ENCODE assay signal across 9 cellular contexts in the genomic region with DNA sequence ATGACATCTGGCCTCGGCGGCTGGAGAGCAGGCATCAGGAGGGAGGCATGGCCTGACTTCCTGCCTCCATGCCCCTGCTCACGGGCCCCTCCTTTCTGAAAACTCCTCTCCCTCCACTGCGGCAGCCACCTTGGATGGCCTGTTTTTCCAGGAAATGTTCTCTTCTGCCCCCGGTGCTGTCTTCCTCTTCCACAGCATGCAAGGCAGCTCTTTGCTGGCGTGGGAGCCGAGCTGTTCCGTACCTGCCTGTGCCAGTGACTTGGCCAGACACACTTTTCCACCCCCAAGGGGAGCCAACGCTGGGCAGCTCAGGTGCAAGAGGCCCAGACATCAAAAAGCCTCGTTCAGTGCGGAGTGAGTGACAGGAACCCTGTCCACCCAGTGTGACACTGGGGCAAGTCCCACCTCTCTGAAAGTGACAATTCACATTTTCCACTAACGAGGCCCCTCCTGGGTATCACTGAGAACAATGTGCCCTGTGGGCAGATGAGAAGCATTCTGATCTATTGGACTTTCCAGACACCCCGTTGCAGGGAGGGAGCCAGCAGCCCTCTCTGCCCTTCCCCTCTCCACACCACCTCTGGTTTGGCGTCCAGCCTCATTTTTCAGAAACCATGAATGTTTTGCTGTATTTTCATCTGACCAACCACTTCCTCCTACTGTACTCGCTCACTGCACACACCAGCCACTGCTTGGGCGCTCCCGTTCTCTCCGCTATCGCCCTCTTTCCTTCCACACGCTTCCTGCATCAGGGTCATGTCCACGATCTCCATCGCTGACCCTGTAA. TPM values are rescaled to one million over a fixed set of nuclear protein-coding genes. Genes with fewer than 3 reads are reported as not detected.
DNase-seq lines count a peak whose midpoint lies in the region; ATAC-seq and TF ChIP-seq lines count a peak whose summit lies in the region.
"Had no signal": no experiment of that assay in that cellular context is flagged by ENCODE, and none has a peak within 500 bp of the region (broad histone marks: within the 10 kb centered on the region; RNA-seq: fewer than 3 reads in every experiment).

No MANE protein-coding gene starts in this region.

- no peak overlapping the region for H3K4me3 ChIP-seq in SK-N-SH (ENCODE audit: low read depth in 2 of 2, low read length in 1 of 2)
- no peak overlapping the region for H3K4me3 ChIP-seq in tibial nerve
- H3K4me3 ChIP-seq: cardiac muscle cell had no signal

- no peak overlapping the region for H3K4me2 ChIP-seq in SK-N-SH

- H3K27ac Mint-ChIP-seq in chondrocyte (ENCODE audit: unreplicated experiment), result peak overlapping the region; percentile 75
- H3K27ac Mint-ChIP-seq in osteocyte (ENCODE audit: unreplicated experiment), result peak overlapping the region; percentile 85

- no peak for ATAC-seq in SK-N-SH treated with all-trans-retinoic acid at 6 μM for 48 hours
- ATAC-seq in HG03378 (IDR thresholded peaks at IDR 0.05; ENCODE audit: unreplicated experiment), result peak; percentile 82

- H2AFZ ChIP-seq in SK-N-SH (ENCODE audit: low read depth), result no peak overlapping the region

- CTCF ChIA-PET in SK-N-SH (lab: Yijun Ruan, JAX), result interaction anchor here (1.1 to 6.3 kb wide), 6 partner anchors 8 to 214 kb away, joined by 3 to 104 read pairs (median 15); no protein-coding TSS in a partner anchor

- no peak overlapping the region for H3K9ac ChIP-seq in SK-N-SH

- peaks cover 57% of the 10 kb centered on the region for H3K4me1 Mint-ChIP-seq in chondrocyte (ENCODE audit: low read depth)
- H3K4me1 Mint-ChIP-seq in osteocyte (ENCODE audit: unreplicated experiment), result peaks cover 50% of the 10 kb centered on the region

- H3K36me3 Mint-ChIP-seq in chondrocyte (ENCODE audit: low read depth) (no peaks in the 10 kb centered on the region), osteocyte (ENCODE audit: unreplicated experiment) (no peaks in the 10 kb centered on the region)

- H3K4me3 Mint-ChIP-seq in chondrocyte (ENCODE audit: unreplicated experiment), result no peak overlapping the region
- no peak overlapping the region for H3K4me3 Mint-ChIP-seq in osteocyte (ENCODE audit: unreplicated experiment)

- TF ChIP-seq CTCF in SK-N-SH (IDR thresholded peaks at IDR 0.05) (no peak), chondrocyte (IDR thresholded peaks at IDR 0.05) (no peak), osteocyte (IDR thresholded peaks at IDR 0.05) (no peak), tibial nerve (IDR thresholded peaks at IDR 0.05) (no peak)

- peak; percentile 68 for DNase-seq in SK-N-SH
- peak; percentile 66 for DNase-seq in activated CD4-positive, alpha-beta T cell treated with anti-CD3 and anti-CD28 coated beads for 24 hours (ENCODE audit: low read depth in 2 of 2)
- no peak for DNase-seq in chondrocyte (ENCODE audit: low spot score)
- no peak for DNase-seq in osteocyte (ENCODE audit: extremely low spot score, unreplicated experiment)
- no peak for DNase-seq in tibial nerve (ENCODE audit: low spot score in 2 of 2)
- DNase-seq in HT-29 (ENCODE audit: low spot score), result no peak

- H3K79me2 ChIP-seq in SK-N-SH (ENCODE audit: insufficient read depth), result no peaks in the 10 kb centered on the region

- peaks cover 3% of the 10 kb centered on the region for H3F3A ChIP-seq in SK-N-SH (replicated peaks; ENCODE audit: insufficient read depth)

- peak overlapping the region in 1 of 2 experiments; percentile 71; a peak in 2 of 4 replicates for H3K27ac ChIP-seq in SK-N-SH (ENCODE audit: low read depth in 2 of 2, low read length in 1 of 2)
- peak overlapping the region in 3 of 4 donors; percentile 67 to 73 (median 70) for H3K27ac ChIP-seq in tibial nerve
- H3K27ac ChIP-seq: cardiac muscle cell had no signal

- H3K27me3 ChIP-seq in SK-N-SH (ENCODE audit: insufficient read depth) (no peaks in the 10 kb centered on the region), tibial nerve (no peaks in the 10 kb centered on the region)
- H3K27me3 ChIP-seq: cardiac muscle cell had no signal

- no peaks in the 10 kb centered on the region for H3K9me2 ChIP-seq in SK-N-SH

- H3K36me3 ChIP-seq in SK-N-SH (replicated peaks in 1 of 2; ENCODE audit: control insufficient read depth in 1 of 2, insufficient read depth in 2 of 2, low read length in 1 of 2) (peaks cover 0 to 8% of the 10 kb centered on the region in 2 experiments), tibial nerve (peaks cover 0 to 17% (median 0%) of the 10 kb centered on the region in 3 donors)
- H3K36me3 ChIP-seq: cardiac muscle cell had no signal

- no peak for TF ChIP-seq POLR2A in tibial nerve (IDR thresholded peaks at IDR 0.05)

- 87% methylated on average over 18 of the region's 22 CpGs for WGBS in SK-N-SH (ENCODE audit: low lambda C conversion rate)
- WGBS in tibial nerve, 2 donors, result 37 to 51% methylated on average over 21 to 22 of the region's 22 CpGs

- H3K4me1 ChIP-seq in SK-N-SH (ENCODE audit: control insufficient read depth in 1 of 2, insufficient read depth in 2 of 2, low read depth in 1 of 2, low read length in 1 of 2), result peaks cover 31 to 37% of the 10 kb centered on the region in 2 experiments; a peak in 3 of 4 replicates
- peaks cover 0 to 74% (median 42%) of the 10 kb centered on the region in 4 donors for H3K4me1 ChIP-seq in tibial nerve

- no peaks in the 10 kb centered on the region for H3K9me3 ChIP-seq in SK-N-SH
- H3K9me3 ChIP-seq in tibial nerve, result no peaks in the 10 kb centered on the region

- POLR2A ChIA-PET in SK-N-SH (lab: Yijun Ruan, JAX), result interaction anchor here (0.9 kb wide), 1 partner anchor 25 kb away, joined by 4 read pairs; no protein-coding TSS in a partner anchor

- TF ChIP-seq RAD21 in SK-N-SH (IDR thresholded peaks at IDR 0.05; ENCODE audit: low read length), result no peak

- H3K27me3 Mint-ChIP-seq in chondrocyte (ENCODE audit: low read depth), result no peaks in the 10 kb centered on the region
- H3K27me3 Mint-ChIP-seq in osteocyte (ENCODE audit: unreplicated experiment), result no peaks in the 10 kb centered on the region

- H4K20me1 ChIP-seq in SK-N-SH (ENCODE audit: insufficient read depth), result no peaks in the 10 kb centered on the region

- no peaks in the 10 kb centered on the region for H3K9me3 Mint-ChIP-seq in chondrocyte (ENCODE audit: low read depth)
- no peaks in the 10 kb centered on the region for H3K9me3 Mint-ChIP-seq in osteocyte (ENCODE audit: unreplicated experiment)

- TF ChIP-seq EP300 in SK-N-SH (IDR thresholded peaks at IDR 0.05; ENCODE audit: borderline replicate concordance in 1 of 2, low read depth in 1 of 2, low read length in 1 of 2) (no peak), tibial nerve (IDR thresholded peaks at IDR 0.05) (no peak)

TF ChIP-seq in SK-N-SH, 30 proteins besides CTCF, POLR2A, EP300 and RAD21 (continues in another document):
- TF ChIP-seq EZH2phosphoT487 (IDR thresholded peaks at IDR 0.05; ENCODE audit: borderline replicate concordance, low read depth) (no peak), TEAD4 (IDR thresholded peaks at IDR 0.05; ENCODE audit: borderline replicate concordance, insufficient read depth) (no peak), NFIC (IDR thresholded peaks at IDR 0.05; ENCODE audit: borderline replicate concordance) (no peak), TAF1 (IDR thresholded peaks at IDR 0.05; ENCODE audit: borderline replicate concordance, low read depth, low read length) (no peak), POLR2AphosphoS5 (IDR thresholded peaks at IDR 0.05; ENCODE audit: low read depth, low read length) (no peak)
- TF ChIP-seq, protein P1, sequence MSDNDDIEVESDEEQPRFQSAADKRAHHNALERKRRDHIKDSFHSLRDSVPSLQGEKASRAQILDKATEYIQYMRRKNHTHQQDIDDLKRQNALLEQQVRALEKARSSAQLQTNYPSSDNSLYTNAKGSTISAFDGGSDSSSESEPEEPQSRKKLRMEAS (IDR thresholded peaks at IDR 0.05; ENCODE audit: low read depth), result no peak
- TF ChIP-seq, protein P2, sequence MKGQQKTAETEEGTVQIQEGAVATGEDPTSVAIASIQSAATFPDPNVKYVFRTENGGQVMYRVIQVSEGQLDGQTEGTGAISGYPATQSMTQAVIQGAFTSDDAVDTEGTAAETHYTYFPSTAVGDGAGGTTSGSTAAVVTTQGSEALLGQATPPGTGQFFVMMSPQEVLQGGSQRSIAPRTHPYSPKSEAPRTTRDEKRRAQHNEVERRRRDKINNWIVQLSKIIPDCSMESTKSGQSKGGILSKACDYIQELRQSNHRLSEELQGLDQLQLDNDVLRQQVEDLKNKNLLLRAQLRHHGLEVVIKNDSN (IDR thresholded peaks at IDR 0.05; ENCODE audit: borderline replicate concordance, low read depth), result no peak

TF ChIP-seq in SK-N-SH treated with all-trans-retinoic acid at 6 μM for 48 hours, 23 proteins besides CTCF, POLR2A, EP300 and RAD21 (continues in another document):
- no peak for TF ChIP-seq BACH2 (CRISPR knock-in tag; IDR thresholded peaks at IDR 0.05; ENCODE audit: borderline replicate concordance)
- no peak for TF ChIP-seq RARB (CRISPR knock-in tag; IDR thresholded peaks at IDR 0.05)
- TF ChIP-seq PPARA (CRISPR knock-in tag; IDR thresholded peaks at IDR 0.05; ENCODE audit: borderline replicate concordance), result no peak
- TF ChIP-seq ISL1 (CRISPR knock-in tag; IDR thresholded peaks at IDR 0.05), result no peak
- TF ChIP-seq ARNTL (CRISPR knock-in tag; IDR thresholded peaks at IDR 0.05; ENCODE audit: borderline replicate concordance, low read depth), result no peak
- no peak for TF ChIP-seq ZFP3 (CRISPR knock-in tag; IDR thresholded peaks at IDR 0.05)
- TF ChIP-seq TCF4 (CRISPR knock-in tag; IDR thresholded peaks at IDR 0.05; ENCODE audit: borderline replicate concordance), result no peak

RNA-seq across cellular contexts. Expression of a gene that starts 31.1 kb away (rescaled TPM):
- 37.9 and 39.8 TPM in 2 replicates for polyA plus RNA-seq in SK-N-SH (2012; rRNA removed)
- polyA plus RNA-seq in SK-N-SH (2012; cell fraction: cytosol; rRNA removed), result 45.3 and 46.1 TPM in 2 replicates
- polyA plus RNA-seq in SK-N-SH (2012; cell fraction: nucleus; rRNA removed), result 20.5 and 24.4 TPM in 2 replicates
- total RNA-seq in chondrocyte (19.6 to 23.2 TPM (median 21.2 TPM) in 3 replicates), osteocyte (26.4 and 28.3 TPM in 2 replicates), tibial nerve (10 to 100 TPM; 27.7 to 41.4 (median 31.5) TPM)
- 49.9 and 52.3 TPM in 2 replicates for total RNA-seq in HT-29 (2014; rRNA removed; shearing (Covaris generic))

RNA-seq across cellular contexts. Expression of a gene that starts 34.1 kb away (rescaled TPM):
- polyA plus RNA-seq in SK-N-SH (2012; rRNA removed), result 3.3 and 3.9 TPM in 2 replicates
- 1.5 and 2.2 TPM in 2 replicates for polyA plus RNA-seq in SK-N-SH (2012; cell fraction: cytosol; rRNA removed)
- 10.9 and 11.8 TPM in 2 replicates for polyA plus RNA-seq in SK-N-SH (2012; cell fraction: nucleus; rRNA removed)
- total RNA-seq in chondrocyte (4.4 to 9.3 TPM (median 5.6 TPM) in 3 replicates), osteocyte (8.3 and 10.3 TPM in 2 replicates), tibial nerve (1 to 10 TPM; 2.3 to 7.6 (median 4.8) TPM)
- total RNA-seq in HT-29 (2014; rRNA removed; shearing (Covaris generic)), result 3.9 and 6.0 TPM in 2 replicates

Comparison
In these comparisons a context has a peak if more than half of its experiments do, and no peak if none do; other contexts are left out.
1. DNase-seq: peak in SK-N-SH (single experiment) and activated CD4-positive, alpha-beta T cell treated with anti-CD3 and anti-CD28 coated beads for 24 hours (2 of 2); none in chondrocyte (single experiment), osteocyte (single experiment), tibial nerve (0 of 2) and HT-29 (single experiment).